ENCODE assay signal across 10 cellular contexts in the genomic region with DNA sequence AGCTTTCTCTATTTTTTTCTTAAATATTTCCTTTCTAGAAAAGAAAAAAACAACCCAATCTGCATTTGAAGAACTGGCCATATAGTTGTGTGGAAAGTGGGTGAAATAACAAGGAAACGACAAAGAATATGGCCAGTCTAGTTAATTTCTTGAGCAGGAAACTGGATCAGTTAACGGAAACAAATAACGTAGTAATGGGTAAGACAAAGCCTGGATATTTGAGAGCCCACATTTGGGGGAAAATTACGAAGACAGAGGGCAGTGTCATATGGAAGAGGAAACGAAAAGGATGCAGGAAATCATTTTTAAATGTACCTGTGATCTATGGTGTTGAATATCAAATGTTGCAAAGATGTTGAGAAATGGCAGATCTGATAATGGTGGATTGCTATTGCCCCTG.
"Had no signal": no experiment of that assay in that cellular context is flagged by ENCODE, and none has a peak within 500 bp of the region (broad histone marks: within the 10 kb centered on the region; RNA-seq: fewer than 3 reads in every experiment).

No MANE protein-coding gene starts in this region.

- H3K4me3 Mint-ChIP-seq: HFFc6 had no signal

- FAIRE-seq: HepG2 had no signal

- H3K9me3 ChIP-seq: HAP-1 had no signal

- DNase-seq: GM23248, GOT3, H7, HFFc6, KBM-7 had no signal

- H3K27ac ChIP-seq: GM23248, HL-60, KMS-11 had no signal

- H2AFZ ChIP-seq: GM23248 had no signal

- H3K27ac Mint-ChIP-seq: HFFc6 had no signal

- H3K9ac ChIP-seq: GM23248, KMS-11 had no signal

- H3K9me3 Mint-ChIP-seq: HFFc6 had no signal

- H3K4me1 ChIP-seq: HAP-1 had no signal

- H3K36me3 ChIP-seq: HAP-1 had no signal

- H3K4me2 ChIP-seq: KMS-11 had no signal

- H3K4me3 ChIP-seq: GM23248, HAP-1 had no signal

- ATAC-seq: HCT116, HepG2 had no signal
